ENCODE assay signal across 28 cellular contexts in the genomic region with DNA sequence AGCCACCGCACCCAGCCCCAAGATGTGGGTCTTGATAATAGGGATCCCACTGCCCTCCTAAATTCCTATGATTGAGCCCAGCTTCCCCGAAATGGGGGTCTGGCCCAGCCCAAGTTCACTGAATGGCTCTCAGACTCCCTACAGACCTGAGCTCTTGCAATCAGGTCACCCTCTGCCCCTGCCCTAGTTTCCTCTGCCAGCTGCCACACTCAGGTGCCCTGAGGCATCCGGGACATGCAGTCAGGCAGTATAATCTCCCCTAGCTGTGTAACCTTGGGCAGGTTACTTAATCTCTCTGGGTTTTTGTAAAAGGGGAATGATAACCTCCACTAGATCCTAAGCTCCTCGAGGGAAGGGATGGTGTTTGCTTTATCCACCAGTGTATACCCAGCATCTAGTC.
"Had no signal": no experiment of that assay in that cellular context is flagged by ENCODE, and none has a peak within 500 bp of the region (broad histone marks: within the 10 kb centered on the region; RNA-seq: fewer than 3 reads in every experiment).

No MANE protein-coding gene starts in this region.

- H3K27ac ChIP-seq: adrenal gland, body of pancreas, parathyroid adenoma, thoracic aorta, VCaP had no signal

- H3K9me3 ChIP-seq: adrenal gland, body of pancreas, gastrocnemius medialis, thoracic aorta had no signal

- H3K36me3 ChIP-seq: adrenal gland, gastrocnemius medialis, thoracic aorta had no signal

- H3K36me3 Mint-ChIP-seq: activated naive CD8-positive, alpha-beta T cell treated with anti-CD3 and anti-CD28 coated beads for 36 hours; mesothelial cell of epicardium; naive B cell had no signal

- ATAC-seq: body of pancreas, gastrocnemius medialis, left cardiac atrium, right cardiac atrium had no signal

- H3K4me3 Mint-ChIP-seq: activated naive CD4-positive, alpha-beta T cell treated with anti-CD3 and anti-CD28 coated beads for 36 hours; activated naive CD8-positive, alpha-beta T cell treated with anti-CD3 and anti-CD28 coated beads for 36 hours; activated T-cell treated with anti-CD3 and anti-CD28 coated beads, Interleukin-2, amount 50 U/mL, for 72 hours; mesothelial cell of epicardium; naive B cell had no signal

- H3K27ac Mint-ChIP-seq: activated naive CD4-positive, alpha-beta T cell treated with anti-CD3 and anti-CD28 coated beads for 36 hours; activated naive CD8-positive, alpha-beta T cell treated with anti-CD3 and anti-CD28 coated beads for 36 hours; activated T-cell treated with anti-CD3 and anti-CD28 coated beads, Interleukin-2, amount 50 U/mL, for 72 hours; mesothelial cell of epicardium had no signal

- H3K9me3 Mint-ChIP-seq: activated naive CD4-positive, alpha-beta T cell treated with anti-CD3 and anti-CD28 coated beads for 36 hours; activated naive CD8-positive, alpha-beta T cell treated with anti-CD3 and anti-CD28 coated beads for 36 hours; activated T-cell treated with anti-CD3 and anti-CD28 coated beads, Interleukin-2, amount 50 U/mL, for 72 hours; mesothelial cell of epicardium; naive B cell had no signal

- DNase-seq: activated CD4-positive, alpha-beta T cell treated with anti-CD3 and anti-CD28 coated beads for 48 hours; activated CD4-positive, alpha-beta T cell treated with anti-CD3 and anti-CD28 coated beads, Interleukin-2, amount 50 U/mL, for 48 hours; activated effector memory CD4-positive, alpha-beta T cell treated with Interleukin-2 at 50 U/mL for 16 hours; activated naive CD4-positive, alpha-beta T cell treated with anti-CD3 and anti-CD28 coated beads for 36 hours; activated naive CD8-positive, alpha-beta T cell treated with anti-CD3 and anti-CD28 coated beads for 36 hours; adrenal gland; aorta; body of pancreas; dermis blood vessel endothelial cell; effector CD8-positive, alpha-beta T cell; erythroblast; gastrocnemius medialis; glutamatergic neuron; islet precursor cell; left cardiac atrium; mammary epithelial cell; naive B cell; occipital lobe; right cardiac atrium; stimulated activated CD4-positive, alpha-beta T cell treated with anti-CD3 and anti-CD28 coated beads, Interleukin-15, amount 100 ng/mL, for 24 hours; stimulated activated CD4-positive, alpha-beta T cell treated with anti-CD3 and anti-CD28 coated beads, Interleukin-2, amount 100 ng/mL, for 24 hours; stimulated activated naive CD4-positive, alpha-beta T cell; T-helper 9 cell had no signal

- H3K4me3 ChIP-seq: adrenal gland, body of pancreas, gastrocnemius medialis, thoracic aorta had no signal

- H2AFZ ChIP-seq: parathyroid adenoma had no signal

- H3K27me3 Mint-ChIP-seq: activated naive CD8-positive, alpha-beta T cell treated with anti-CD3 and anti-CD28 coated beads for 36 hours had no signal

- H3K9ac ChIP-seq: parathyroid adenoma had no signal

- H3K27me3 ChIP-seq: adrenal gland, body of pancreas, gastrocnemius medialis had no signal
